ENCODE assay signal across 1 cellular context in the genomic region with DNA sequence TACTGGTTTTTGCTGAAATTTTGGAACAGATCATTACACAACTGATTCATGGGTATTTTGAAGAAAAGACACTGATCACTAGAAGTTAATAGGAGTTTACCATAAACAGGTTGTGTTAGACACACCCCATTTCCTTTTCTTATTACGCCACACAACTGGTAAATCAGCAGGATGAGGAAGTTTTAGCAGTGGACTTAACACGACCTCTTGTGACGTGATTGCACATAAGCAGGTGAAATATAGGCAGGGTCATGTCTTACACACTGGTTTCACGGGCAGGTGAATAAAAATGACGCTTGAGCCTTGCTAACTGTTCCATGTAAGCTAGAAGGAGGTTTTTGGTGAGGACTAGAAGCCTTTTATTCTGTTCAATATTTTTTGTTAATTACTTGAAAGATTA.
TF ChIP-seq lines count a peak whose summit lies in the region.

No MANE protein-coding gene starts in this region.

TF ChIP-seq in HepG2, 621 proteins besides CTCF, POLR2A, EP300 and RAD21:
- no peak for TF ChIP-seq ARNT2 (CRISPR knock-in tag; IDR thresholded peaks at IDR 0.05; ENCODE audit: low read depth)
- peak; percentile 43 for TF ChIP-seq STAG1 (CRISPR knock-in tag; IDR thresholded peaks at IDR 0.05)
- TF ChIP-seq, protein P1, sequence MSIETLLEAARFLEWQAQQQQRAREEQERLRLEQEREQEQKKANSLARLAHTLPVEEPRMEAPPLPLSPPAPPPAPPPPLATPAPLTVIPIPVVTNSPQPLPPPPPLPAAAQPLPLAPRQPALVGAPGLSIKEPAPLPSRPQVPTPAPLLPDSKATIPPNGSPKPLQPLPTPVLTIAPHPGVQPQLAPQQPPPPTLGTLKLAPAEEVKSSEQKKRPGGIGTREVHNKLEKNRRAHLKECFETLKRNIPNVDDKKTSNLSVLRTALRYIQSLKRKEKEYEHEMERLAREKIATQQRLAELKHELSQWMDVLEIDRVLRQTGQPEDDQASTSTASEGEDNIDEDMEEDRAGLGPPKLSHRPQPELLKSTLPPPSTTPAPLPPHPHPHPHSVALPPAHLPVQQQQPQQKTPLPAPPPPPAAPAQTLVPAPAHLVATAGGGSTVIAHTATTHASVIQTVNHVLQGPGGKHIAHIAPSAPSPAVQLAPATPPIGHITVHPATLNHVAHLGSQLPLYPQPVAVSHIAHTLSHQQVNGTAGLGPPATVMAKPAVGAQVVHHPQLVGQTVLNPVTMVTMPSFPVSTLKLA (IDR thresholded peaks at IDR 0.05) = no peak
- TF ChIP-seq ZSCAN31 (CRISPR knock-in tag; IDR thresholded peaks at IDR 0.05; ENCODE audit: low read depth) = no peak
- no peak for TF ChIP-seq RXRB (CRISPR knock-in tag; IDR thresholded peaks at IDR 0.05; ENCODE audit: borderline replicate concordance)
- TF ChIP-seq SNRNP70 (IDR thresholded peaks at IDR 0.05; ENCODE audit: low read depth, low read length) = no peak
- peak; percentile 44; the same call in 1 of the 2 replicates for TF ChIP-seq CREB1 (IDR thresholded peaks at IDR 0.05)
- TF ChIP-seq CREB1 (CRISPR knock-in tag; IDR thresholded peaks at IDR 0.05) = no peak
TF ChIP-seq in HepG2: peak in this region for 2.
